8 cellular contexts compared by ENCODE assay signal in the genomic region with DNA sequence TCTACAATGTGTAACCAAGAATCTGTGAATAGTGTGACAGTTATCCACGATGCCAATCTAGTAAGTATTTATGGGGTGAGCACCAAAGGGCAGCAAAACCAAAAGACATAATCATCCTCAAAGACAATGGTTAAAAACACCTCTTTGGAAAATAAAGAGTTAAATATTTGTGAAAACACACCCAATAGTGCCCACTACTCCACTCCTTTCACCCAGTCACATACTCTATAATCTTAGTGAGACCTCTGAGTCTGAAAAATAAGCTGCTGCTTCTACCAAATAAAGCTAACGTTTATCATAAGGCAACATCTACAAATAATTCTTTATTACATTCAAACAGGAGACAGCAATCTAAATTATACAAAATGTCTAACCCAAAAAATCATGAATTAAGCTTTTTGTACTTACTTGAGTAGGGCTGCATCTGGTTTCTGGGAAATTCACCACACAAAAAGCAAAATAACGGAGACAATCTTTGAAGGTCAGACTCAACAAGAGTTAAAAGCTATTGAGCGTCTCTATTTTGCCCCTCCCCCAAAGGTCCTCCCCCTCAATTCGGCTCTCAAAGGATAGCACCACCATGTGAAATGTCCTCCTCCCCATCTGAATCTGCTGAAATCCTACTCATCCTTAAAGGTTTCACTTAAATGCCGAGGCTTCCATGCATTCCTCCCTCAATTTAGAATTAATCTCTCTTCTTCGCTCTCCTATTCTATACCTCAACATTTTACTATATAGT. TPM values are rescaled to one million over a fixed set of nuclear protein-coding genes. Genes with fewer than 3 reads are reported as not detected.
DNase-seq lines count a peak whose midpoint lies in the region; ATAC-seq, FAIRE-seq and TF ChIP-seq lines count a peak whose summit lies in the region.

No MANE protein-coding gene starts in this region.

- H4K20me1 ChIP-seq in keratinocyte (ENCODE audit: control insufficient read depth, extremely low read depth, insufficient read depth, low read length): no peaks in the 10 kb centered on the region

- H3K4me2 ChIP-seq in keratinocyte (ENCODE audit: control insufficient read depth, extremely low read depth, insufficient read depth, low read depth, low read length): peak overlapping the region; percentile 79

- H3K4me1 ChIP-seq in cardiac muscle cell (ENCODE audit: low read depth): peaks cover 13% of the 10 kb centered on the region
- peaks cover 16% of the 10 kb centered on the region for H3K4me1 ChIP-seq in keratinocyte (ENCODE audit: control insufficient read depth, extremely low read depth, insufficient read depth, low read length)

- intact Hi-C loops in cardiac septum (cut with DNase I): loop anchor here (10.0 kb wide), 1 partner anchor 252 kb away; no protein-coding TSS in a partner anchor

- no peaks in the 10 kb centered on the region for H3K36me3 ChIP-seq in cardiac muscle cell
- H3K36me3 ChIP-seq in keratinocyte (ENCODE audit: control insufficient read depth in 2 of 2, extremely low read depth in 1 of 2, insufficient read depth in 2 of 2, low read length in 2 of 2): no peaks in the 10 kb centered on the region

- H3K9me3 ChIP-seq in cardiac muscle cell (ENCODE audit: low read depth): no peaks in the 10 kb centered on the region
- peaks cover 2% of the 10 kb centered on the region for H3K9me3 ChIP-seq in keratinocyte (ENCODE audit: control insufficient read depth, low read depth, low read length)

- dilution Hi-C loops in keratinocyte (cut with MboI; ENCODE audit: extremely low pct_ligation_motif_present, low sequenced_read_pairs): no loop called here

- no peaks in the 10 kb centered on the region for H3K27me3 ChIP-seq in cardiac muscle cell
- no peaks in the 10 kb centered on the region for H3K27me3 ChIP-seq in keratinocyte (ENCODE audit: control insufficient read depth, extremely low read depth, insufficient read depth, low read length)

- H2AFZ ChIP-seq in keratinocyte (ENCODE audit: control insufficient read depth, low read length): no peak overlapping the region

- ATAC-seq in GM19328 (IDR thresholded peaks at IDR 0.05; ENCODE audit: unreplicated experiment): no peak

- TF ChIP-seq CTCF in cardiac muscle cell (IDR thresholded peaks at IDR 0.05; ENCODE audit: low read depth, low read length): no peak
- no peak for TF ChIP-seq CTCF in keratinocyte (optimal IDR thresholded peaks at IDR 0.05 in 1 of 3, IDR thresholded peaks at IDR 0.05 in 1 of 3, conservative IDR thresholded peaks at IDR 0.05 in 1 of 3; ENCODE audit: extremely low read depth in 1 of 3, insufficient read depth in 2 of 3, low read length in 3 of 3)

- peaks cover 23% of the 10 kb centered on the region for H3K79me2 ChIP-seq in keratinocyte (ENCODE audit: control insufficient read depth, insufficient read depth, low read length)

- no peaks in the 10 kb centered on the region for H3K9me1 ChIP-seq in keratinocyte (ENCODE audit: control insufficient read depth, extremely low read depth, insufficient read depth, low read length)

- DNase-seq in cardiac muscle cell (ENCODE audit: low read depth in 1 of 2, low spot score in 1 of 2): peak; percentile 9 to 71
- no peak for DNase-seq in cardiac septum (ENCODE audit: low spot score)
- peak; percentile 61 for DNase-seq in amniotic epithelial cell (ENCODE audit: low read depth)
- DNase-seq in keratinocyte (ENCODE audit: low read depth, low spot score): no peak
- peak; percentile 45 for DNase-seq in superior temporal gyrus (ENCODE audit: extremely low spot score)
- no peak for DNase-seq in cortex of kidney (lab: John Stamatoyannopoulos, UW)
- DNase-seq in NCI-H187 treated with DMSO at 0.1 percent for 48 hours (lab: John Stamatoyannopoulos, UW): no peak

- H3K27ac ChIP-seq in cardiac muscle cell: no peak overlapping the region
- H3K27ac ChIP-seq in keratinocyte (ENCODE audit: control insufficient read depth, insufficient read depth, low read length): peak overlapping the region; percentile 84

- H3K4me3 ChIP-seq in cardiac muscle cell: peak overlapping the region; percentile 95
- H3K4me3 ChIP-seq in keratinocyte (ENCODE audit: control insufficient read depth in 2 of 3, extremely low read depth in 1 of 3, insufficient read depth in 2 of 3, low read depth in 1 of 3, low read length in 3 of 3): peak overlapping the region in 2 of 3 experiments; percentile 81 to 82

- FAIRE-seq in keratinocyte (lab: Jason Lieb, UNC): no peak

- H3K9ac ChIP-seq in keratinocyte (ENCODE audit: control insufficient read depth, extremely low read depth, insufficient read depth, low read length): peak overlapping the region; percentile 82

RNA-seq across cellular contexts. Expression of a gene that starts 2.0 kb away (rescaled TPM):
- total RNA-seq in cardiac muscle cell (9.3 and 36.5 TPM in 2 replicates), cardiac septum (20.6 TPM)
- polyA plus RNA-seq in cardiac muscle cell (3.1 and 3.4 TPM in 2 replicates), keratinocyte (1.7 to 3.0 TPM (median 2.9 TPM) in 3 replicates)
- 9.7 TPM for polyA plus RNA-seq in keratinocyte (2011; ENCODE audit: low read depth)
- 1.8 and 3.3 TPM in 2 replicates for polyA plus RNA-seq in keratinocyte (2011; cell fraction: cytosol; rRNA removed)
- 5.3 and 5.9 TPM in 2 replicates for polyA plus RNA-seq in keratinocyte (2011; cell fraction: nucleus; rRNA removed)
- 4.5 and 6.9 TPM in 2 replicates for polyA plus RNA-seq in keratinocyte (2012; ENCODE audit: low replicate concordance)
- 4.8 to 12.6 TPM (median 7.9 TPM) in 3 replicates for polyA minus RNA-seq in keratinocyte
- polyA minus RNA-seq in keratinocyte (2011; cell fraction: cytosol; rRNA and poly(A)+ RNA removed): 3.3 TPM
- polyA minus RNA-seq in keratinocyte (2011; cell fraction: nucleus; rRNA and poly(A)+ RNA removed): 4.6 and 11.1 TPM in 2 replicates

Comparison
In these comparisons a context has a peak if more than half of its experiments do, and no peak if none do; other contexts are left out.
1. DNase-seq: peak in cardiac muscle cell (2 of 2), amniotic epithelial cell (single experiment) and superior temporal gyrus (single experiment); none in cardiac septum (single experiment), keratinocyte (single experiment), cortex of kidney (single experiment) and NCI-H187 treated with DMSO at 0.1 percent for 48 hours (single experiment).